In the genomic region with DNA sequence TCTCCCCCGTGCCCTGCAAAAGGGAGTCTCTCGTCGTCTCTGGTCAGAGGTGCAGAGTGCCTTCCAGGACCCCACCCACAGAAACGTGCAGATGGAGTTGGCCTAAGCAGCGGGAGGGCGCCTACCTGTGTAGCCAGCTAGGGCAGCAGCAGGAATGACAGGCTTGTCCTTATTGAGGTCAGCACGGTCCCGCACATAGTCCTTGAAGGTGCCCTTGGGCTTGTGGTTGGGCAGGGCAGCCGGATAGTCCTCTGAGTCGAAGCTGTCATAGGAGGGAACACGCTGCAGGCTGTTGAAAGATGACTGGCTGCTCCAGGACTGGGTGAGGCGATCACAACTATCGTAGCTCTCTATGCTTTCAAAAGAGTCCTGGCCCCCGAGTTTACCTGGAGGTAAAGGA, we compare ENCODE assay signal across 15 cellular contexts.
DNase-seq lines count a peak whose midpoint lies in the region; ATAC-seq and TF ChIP-seq lines count a peak whose summit lies in the region.
"Had no signal": no experiment of that assay in that cellular context is flagged by ENCODE, and none has a peak within 500 bp of the region (broad histone marks: within the 10 kb centered on the region; RNA-seq: fewer than 3 reads in every experiment).

No MANE protein-coding gene starts in this region.

- H3K36me3 ChIP-seq in lower lobe of right lung: peaks cover 71% of the 10 kb centered on the region
- peaks cover 23 to 24% of the 10 kb centered on the region in 2 donors for H3K36me3 ChIP-seq in stomach smooth muscle (ENCODE audit: control insufficient read depth in 2 of 2, insufficient read depth in 2 of 2, low read length in 2 of 2)

- H3K9ac ChIP-seq in stomach smooth muscle (ENCODE audit: low read length in 2 of 2): no peak overlapping the region

- intact Hi-C loops in lower lobe of right lung (cut with DNase I): no loop called here

- H3K4me3 ChIP-seq in lower lobe of right lung: no peak overlapping the region
- H3K4me3 ChIP-seq in stomach smooth muscle (ENCODE audit: low read length in 2 of 2): no peak overlapping the region

- peaks cover 94% of the 10 kb centered on the region for H3K36me3 Mint-ChIP-seq in T-helper 2 cell treated with Interferon-gamma antibody and Interleukin-4, amounts not matched to agents 5 μg/mL and 100 μg/mL, for 36 hours (ENCODE audit: low read depth)
- peaks cover 65% of the 10 kb centered on the region for H3K36me3 Mint-ChIP-seq in activated naive CD8-positive, alpha-beta T cell

- H3K27me3 ChIP-seq in lower lobe of right lung (ENCODE audit: low read depth) (no peaks in the 10 kb centered on the region), stomach smooth muscle (ENCODE audit: control insufficient read depth in 1 of 2, insufficient read depth in 2 of 2, low read length in 2 of 2) (no peaks in the 10 kb centered on the region)

- no peak for ATAC-seq in lower lobe of right lung

- H3K4me3 Mint-ChIP-seq in T-helper 2 cell treated with Interferon-gamma antibody and Interleukin-4, amounts not matched to agents 5 μg/mL and 100 μg/mL, for 36 hours: peak overlapping the region; percentile 84
- peak overlapping the region; percentile 82 for H3K4me3 Mint-ChIP-seq in activated naive CD8-positive, alpha-beta T cell

- no peak for DNase-seq in T-helper 2 cell treated with Interferon-gamma antibody and Interleukin-4, amounts not matched to agents 5 μg/mL and 100 μg/mL, for 36 hours (ENCODE audit: low spot score)
- DNase-seq in T-helper 2 cell (no peak), lower lobe of right lung (no peak), UCSD-AML1 (lab: John Stamatoyannopoulos, UW; ENCODE audit: unreplicated experiment) (no peak), HuH-7.5 (ENCODE audit: low spot score) (no peak), RPMI8226 (no peak)
- DNase-seq: anterior cingulate cortex, HCEC 1CT, NCI-H1092, small intestine, T-helper 9 cell had no signal

- no peaks in the 10 kb centered on the region for H3K27me3 Mint-ChIP-seq in T-helper 2 cell treated with Interferon-gamma antibody and Interleukin-4, amounts not matched to agents 5 μg/mL and 100 μg/mL, for 36 hours (ENCODE audit: low read depth)
- H3K27me3 Mint-ChIP-seq in activated naive CD8-positive, alpha-beta T cell: no peaks in the 10 kb centered on the region

- H3K27ac Mint-ChIP-seq in T-helper 2 cell treated with Interferon-gamma antibody and Interleukin-4, amounts not matched to agents 5 μg/mL and 100 μg/mL, for 36 hours: peak overlapping the region; percentile 95
- H3K27ac Mint-ChIP-seq in activated naive CD8-positive, alpha-beta T cell: peak overlapping the region; percentile 100

- peaks cover 94% of the 10 kb centered on the region for H3K4me1 Mint-ChIP-seq in T-helper 2 cell treated with Interferon-gamma antibody and Interleukin-4, amounts not matched to agents 5 μg/mL and 100 μg/mL, for 36 hours (ENCODE audit: low read depth)
- H3K4me1 Mint-ChIP-seq in activated naive CD8-positive, alpha-beta T cell (ENCODE audit: low read depth): peaks cover 98% of the 10 kb centered on the region

- H3K9me3 ChIP-seq in lower lobe of right lung (no peaks in the 10 kb centered on the region), stomach smooth muscle (ENCODE audit: control insufficient read depth in 2 of 2, low read length in 2 of 2) (no peaks in the 10 kb centered on the region)

- H3K4me1 ChIP-seq in lower lobe of right lung (peaks cover 83% of the 10 kb centered on the region), stomach smooth muscle (ENCODE audit: control insufficient read depth, insufficient read depth, low read length) (peaks cover 22% of the 10 kb centered on the region)

- H3K27ac ChIP-seq in lower lobe of right lung: peak overlapping the region; percentile 78
- peak overlapping the region; percentile 3 for H3K27ac ChIP-seq in stomach smooth muscle (ENCODE audit: low read length)
- H3K27ac ChIP-seq: 22Rv1, epithelial cell of prostate had no signal

- TF ChIP-seq CTCF in lower lobe of right lung (IDR thresholded peaks at IDR 0.05): no peak

- H3K9me3 Mint-ChIP-seq in T-helper 2 cell treated with Interferon-gamma antibody and Interleukin-4, amounts not matched to agents 5 μg/mL and 100 μg/mL, for 36 hours: no peaks in the 10 kb centered on the region
- no peaks in the 10 kb centered on the region for H3K9me3 Mint-ChIP-seq in activated naive CD8-positive, alpha-beta T cell (ENCODE audit: low read depth)
